In the genomic region with DNA sequence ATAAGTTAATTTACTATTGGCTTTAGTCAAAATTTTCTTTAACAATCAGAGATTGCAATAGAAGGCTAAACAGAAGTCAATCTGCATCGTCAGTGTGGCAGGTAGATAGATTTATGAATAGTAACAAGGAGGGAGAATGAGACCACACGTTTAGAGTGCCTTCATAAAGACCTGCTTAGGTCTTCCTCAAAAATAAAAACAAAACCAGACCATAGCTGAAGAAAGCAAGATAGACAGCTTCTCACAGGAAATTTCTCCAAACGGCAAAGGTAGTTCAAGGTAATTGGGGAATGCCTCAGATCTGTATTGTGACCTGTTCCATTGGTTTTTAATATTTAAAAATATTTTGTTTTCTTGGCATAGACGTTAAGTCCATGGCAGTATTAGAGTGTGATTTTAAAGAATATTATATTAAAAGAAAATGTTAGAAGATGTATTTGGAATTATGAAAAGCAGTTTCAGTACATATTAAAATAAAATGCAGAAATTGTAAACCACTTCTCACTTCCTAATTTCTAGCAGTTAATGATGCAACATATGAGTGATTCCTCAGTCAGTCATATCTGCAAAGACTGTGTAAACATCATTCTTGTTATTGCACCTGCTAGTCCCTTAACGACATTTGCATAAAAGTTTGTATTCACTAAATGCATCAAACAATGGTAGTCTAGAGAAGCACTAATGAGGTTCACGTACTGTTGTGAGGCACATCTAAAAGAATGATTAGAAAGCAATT, we compare ENCODE assay signal across 9 cellular contexts.
A peak's percentile ranks its signal among the peaks of the same experiment; 100 is the strongest.
DNase-seq lines count a peak whose midpoint lies in the region; ATAC-seq and TF ChIP-seq lines count a peak whose summit lies in the region.
"Had no signal": no experiment of that assay in that cellular context is flagged by ENCODE, and none has a peak within 500 bp of the region (broad histone marks: within the 10 kb centered on the region; RNA-seq: fewer than 3 reads in every experiment).

No MANE protein-coding gene starts in this region.

- ATAC-seq in GM18873 (IDR thresholded peaks at IDR 0.05; ENCODE audit: low FRiP score, unreplicated experiment) (peak; percentile 83), HG02642 (IDR thresholded peaks at IDR 0.05; ENCODE audit: poor library complexity, unreplicated experiment) (peak; percentile 80), HG03571 (IDR thresholded peaks at IDR 0.05; ENCODE audit: unreplicated experiment) (peak; percentile 92)
- no peak for ATAC-seq in activated CD4-positive, alpha-beta T cell treated with anti-CD3 and anti-CD28 coated beads for 36 hours

- H3K9me3 Mint-ChIP-seq in activated CD4-positive, alpha-beta T cell treated with anti-CD3 and anti-CD28 coated beads for 36 hours (ENCODE audit: low read depth) = no peaks in the 10 kb centered on the region

- no peaks in the 10 kb centered on the region for H3K27me3 ChIP-seq in vagina

- H3K27ac Mint-ChIP-seq in activated CD4-positive, alpha-beta T cell treated with anti-CD3 and anti-CD28 coated beads for 36 hours = no peak overlapping the region

- H3K36me3 ChIP-seq in vagina = no peaks in the 10 kb centered on the region

- no peaks in the 10 kb centered on the region for H3K36me3 Mint-ChIP-seq in activated CD4-positive, alpha-beta T cell treated with anti-CD3 and anti-CD28 coated beads for 36 hours (ENCODE audit: low read depth)

- no peak for TF ChIP-seq POLR2A in vagina (IDR thresholded peaks at IDR 0.05)

- H3K4me1 Mint-ChIP-seq in activated CD4-positive, alpha-beta T cell treated with anti-CD3 and anti-CD28 coated beads for 36 hours = no peaks in the 10 kb centered on the region

- H3K4me3 Mint-ChIP-seq in activated CD4-positive, alpha-beta T cell treated with anti-CD3 and anti-CD28 coated beads for 36 hours = no peak overlapping the region

- H3K4me3 ChIP-seq in vagina = no peak overlapping the region

- peaks cover under 1% of the 10 kb centered on the region for H3K27me3 Mint-ChIP-seq in activated CD4-positive, alpha-beta T cell treated with anti-CD3 and anti-CD28 coated beads for 36 hours

- POLR2A ChIA-PET in activated CD4-positive, alpha-beta T cell treated with anti-CD3 and anti-CD28 coated beads for 36 hours (lab: Charles Lee) = no interaction called here

- no peak for TF ChIP-seq CTCF in vagina (IDR thresholded peaks at IDR 0.05)

- intact Hi-C loops in activated CD4-positive, alpha-beta T cell treated with anti-CD3 and anti-CD28 coated beads for 36 hours (cut with DNase I, micrococcal nuclease) = no loop called here
- intact Hi-C loops in vagina (cut with DNase I) = no loop called here

- H3K4me1 ChIP-seq in vagina = peaks cover 10% of the 10 kb centered on the region

- no peaks in the 10 kb centered on the region for H3K9me3 ChIP-seq in vagina

- CTCF ChIA-PET in activated CD4-positive, alpha-beta T cell treated with anti-CD3 and anti-CD28 coated beads for 36 hours (lab: Charles Lee) = no interaction called here

- DNase-seq in germinal center (ENCODE audit: low spot score) (peak; percentile 75), ureter (ENCODE audit: low spot score) (no peak), activated gamma-delta T cell treated with Interleukin-2 at 50 U/mL for 16 hours (no peak), vagina (ENCODE audit: extremely low spot score in 2 of 2) (no peak)
- DNase-seq in activated CD4-positive, alpha-beta T cell treated with anti-CD3 and anti-CD28 coated beads for 36 hours = no peak
- DNase-seq: foreskin melanocyte had no signal

- no peak overlapping the region for H3K27ac ChIP-seq in vagina
